In the genomic region with DNA sequence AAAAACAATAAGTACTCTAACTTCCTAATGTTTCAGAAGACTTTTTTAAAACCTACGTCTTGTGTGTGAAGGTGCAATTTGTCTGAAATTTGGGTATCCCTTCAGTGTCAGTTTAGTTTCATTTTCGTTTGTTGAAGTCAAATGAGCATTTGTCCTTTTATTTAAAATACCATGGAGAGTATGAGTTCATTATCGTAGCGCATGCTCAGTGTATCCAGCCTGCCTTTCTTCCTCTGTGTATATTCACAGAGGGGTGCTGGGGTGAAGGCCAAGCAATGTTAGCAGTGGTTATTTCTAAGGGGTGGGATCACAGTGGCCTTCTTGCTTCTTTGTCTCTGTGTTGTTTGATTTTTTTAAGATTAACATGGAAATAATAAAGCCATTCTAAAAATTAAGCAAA, we compare ENCODE assay signal across 8 cellular contexts.
DNase-seq lines count a peak whose midpoint lies in the region; ATAC-seq and TF ChIP-seq lines count a peak whose summit lies in the region.

No MANE protein-coding gene starts in this region.

- no peaks in the 10 kb centered on the region for H3K36me3 ChIP-seq in mucosa of stomach (ENCODE audit: control insufficient read depth, insufficient read depth, low read length)

- H3K4me1 ChIP-seq in mucosa of stomach (ENCODE audit: control insufficient read depth, insufficient read depth, low read length), result peaks cover 13% of the 10 kb centered on the region

- in situ Hi-C loops in GM13976 (cut with MboI; ENCODE audit: low sequenced_read_pairs, unreplicated experiment), result no loop called here

- H3K9ac ChIP-seq in mucosa of stomach (ENCODE audit: low read length), result peak overlapping the region; percentile 27

- peak; percentile 54 for DNase-seq in EL
- DNase-seq in NCI-H146 (lab: John Stamatoyannopoulos, UW), result peak; percentile 75
- DNase-seq in cardiac fibroblast (ENCODE audit: low read depth in 2 of 2), result peak; percentile 66
- DNase-seq in NCI-H446 (lab: John Stamatoyannopoulos, UW), result no peak
- DNase-seq in GM13976 (ENCODE audit: low spot score), result no peak
- DNase-seq in MV-4-11 (lab: John Stamatoyannopoulos, UW), result no peak

- H3K4me3 ChIP-seq in cardiac fibroblast (replicated peaks in 1 of 2; ENCODE audit: low read depth in 2 of 2, low read length in 2 of 2) (no peak overlapping the region), mucosa of stomach (ENCODE audit: low read length) (no peak overlapping the region)

- TF ChIP-seq CTCF in cardiac fibroblast (IDR thresholded peaks at IDR 0.05; ENCODE audit: low read depth, low read length) (no peak), GM13976 (IDR thresholded peaks at IDR 0.05; ENCODE audit: borderline replicate concordance, control extremely low read depth, extremely low read depth, insufficient read depth, missing control alignments) (no peak)

- ATAC-seq in GM18517 (IDR thresholded peaks at IDR 0.05; ENCODE audit: unreplicated experiment), result no peak

- H3K27me3 ChIP-seq in mucosa of stomach (ENCODE audit: control insufficient read depth, insufficient read depth, low read length), result no peaks in the 10 kb centered on the region

- H3K9me3 ChIP-seq in mucosa of stomach (ENCODE audit: control insufficient read depth, low read length), result no peaks in the 10 kb centered on the region

Comparison
In these comparisons a context has a peak if more than half of its experiments do, and no peak if none do; other contexts are left out.
1. DNase-seq: peak in EL (single experiment), NCI-H146 (single experiment) and cardiac fibroblast (2 of 2); none in NCI-H446 (0 of 2), GM13976 (single experiment) and MV-4-11 (single experiment).